26 cellular contexts compared by ENCODE assay signal in the genomic region with DNA sequence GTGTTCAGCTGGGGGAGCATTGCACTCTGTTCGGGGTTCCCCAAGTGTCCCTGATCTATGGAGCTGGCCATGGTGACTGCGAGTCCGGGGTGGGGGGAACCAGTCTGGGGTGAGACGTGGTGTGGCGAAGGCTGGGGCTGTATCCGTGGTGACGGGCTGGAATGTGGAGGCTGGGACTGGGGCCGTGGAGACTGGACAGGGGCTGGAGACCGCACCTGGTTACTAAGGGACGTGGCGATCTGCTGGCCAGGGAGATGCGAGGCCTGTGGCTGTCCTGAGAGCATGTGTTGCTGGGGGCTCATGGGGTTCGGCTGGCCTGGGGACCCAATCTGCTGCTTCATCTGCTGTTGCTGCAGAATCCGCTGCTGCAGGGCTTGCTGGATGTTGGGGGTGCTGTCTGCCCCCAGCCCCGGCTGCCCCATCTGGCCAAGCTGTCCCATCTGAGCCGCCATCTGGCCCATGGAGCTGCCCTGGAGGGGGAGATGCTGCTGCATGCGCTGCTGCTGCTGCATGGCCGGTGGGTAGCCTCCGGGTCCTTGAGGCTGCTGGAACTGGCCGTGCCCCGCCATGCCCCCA. TPM values are rescaled to one million over a fixed set of nuclear protein-coding genes. Genes with fewer than 3 reads are reported as not detected.
DNase-seq lines count a peak whose midpoint lies in the region; ATAC-seq, FAIRE-seq and TF ChIP-seq lines count a peak whose summit lies in the region.
"Had no signal": no experiment of that assay in that cellular context is flagged by ENCODE, and none has a peak within 500 bp of the region (broad histone marks: within the 10 kb centered on the region; RNA-seq: fewer than 3 reads in every experiment).

No MANE protein-coding gene starts in this region.

- peak overlapping the region; percentile 74 for H3K27ac Mint-ChIP-seq in activated naive CD4-positive, alpha-beta T cell treated with anti-CD3 and anti-CD28 coated beads, Interleukin-2, amount 50 U/mL, for 24 hours
- peak overlapping the region; percentile 98 for H3K27ac Mint-ChIP-seq in glutamatergic neuron (ENCODE audit: unreplicated experiment)
- H3K27ac Mint-ChIP-seq in stimulated activated naive B cell treated with anti-CD40 and anti-IgM and Interleukin-4, amounts not matched to agents 10 μg/mL and 1 μg/mL and 100 μg/mL, for 72 hours: peak overlapping the region; percentile 90

- FAIRE-seq in HTR-8/SVneo (lab: Jason Lieb, UNC): no peak
- FAIRE-seq: A204.1, GM12878, GM19239 had no signal

- peaks cover 9% of the 10 kb centered on the region for H3K36me3 Mint-ChIP-seq in activated naive CD4-positive, alpha-beta T cell treated with anti-CD3 and anti-CD28 coated beads, Interleukin-2, amount 50 U/mL, for 24 hours
- peaks cover 5% of the 10 kb centered on the region for H3K36me3 Mint-ChIP-seq in glutamatergic neuron (ENCODE audit: unreplicated experiment)
- H3K36me3 Mint-ChIP-seq in stimulated activated naive B cell treated with anti-CD40 and anti-IgM and Interleukin-4, amounts not matched to agents 10 μg/mL and 1 μg/mL and 100 μg/mL, for 72 hours: peaks cover 39 to 58% of the 10 kb centered on the region in 2 donors

- no peak for DNase-seq in activated naive CD4-positive, alpha-beta T cell (lab: John Stamatoyannopoulos, UW)
- DNase-seq in NCI-H524 (lab: John Stamatoyannopoulos, UW) (peak; percentile 70 to 92), glutamatergic neuron (peak; percentile 78), HTR-8/SVneo (ENCODE audit: insufficient read length, low spot score) (no peak), NCI-H1092 (lab: John Stamatoyannopoulos, UW) (no peak)
- no peak for DNase-seq in stimulated activated naive B cell treated with anti-CD40 and anti-IgM and Interleukin-4, amounts not matched to agents 10 μg/mL and 1 μg/mL and 100 μg/mL, for 72 hours
- DNase-seq: BE2C; CD4-positive, CD25-positive, alpha-beta regulatory T cell; COR-L47; DMS153; GDM1; HCEC 1CT; Kasumi-1; MG63; NCI-H1048; NCI-H1436 treated with DMSO at 0.1 percent for 48 hours; NCI-H2081; NCI-H2171 treated with DMSO at 0.1 percent for 48 hours; NCI-H446 treated with DMSO at 0.1 percent for 48 hours; NCI-H748 treated with DMSO at 0.1 percent for 48 hours; NK-92 treated with Interleukin-12 subunit alpha and Interleukin-12 subunit beta, amount 100 ng/mL, for 24 hours had no signal

- H3K4me3 Mint-ChIP-seq in activated naive CD4-positive, alpha-beta T cell treated with anti-CD3 and anti-CD28 coated beads, Interleukin-2, amount 50 U/mL, for 24 hours: no peak overlapping the region
- peak overlapping the region; percentile 34 for H3K4me3 Mint-ChIP-seq in glutamatergic neuron (ENCODE audit: unreplicated experiment)
- H3K4me3 Mint-ChIP-seq in stimulated activated naive B cell treated with anti-CD40 and anti-IgM and Interleukin-4, amounts not matched to agents 10 μg/mL and 1 μg/mL and 100 μg/mL, for 72 hours: no peak overlapping the region

- H3K27me3 Mint-ChIP-seq in activated naive CD4-positive, alpha-beta T cell treated with anti-CD3 and anti-CD28 coated beads, Interleukin-2, amount 50 U/mL, for 24 hours: no peaks in the 10 kb centered on the region
- H3K27me3 Mint-ChIP-seq in glutamatergic neuron (ENCODE audit: unreplicated experiment): peaks cover 27% of the 10 kb centered on the region
- H3K27me3 Mint-ChIP-seq in stimulated activated naive B cell treated with anti-CD40 and anti-IgM and Interleukin-4, amounts not matched to agents 10 μg/mL and 1 μg/mL and 100 μg/mL, for 72 hours: no peaks in the 10 kb centered on the region
- H3K27me3 Mint-ChIP-seq: CD4-positive, CD25-positive, alpha-beta regulatory T cell had no signal

- no peak for ATAC-seq in stimulated activated naive B cell treated with anti-CD40 and anti-IgM and Interleukin-4, amounts not matched to agents 10 μg/mL and 1 μg/mL and 100 μg/mL, for 72 hours (replicated peaks)
- no peak for ATAC-seq in HG02610 (IDR thresholded peaks at IDR 0.05; ENCODE audit: unreplicated experiment)
- ATAC-seq: GM12878 had no signal

- TF ChIP-seq CTCF in glutamatergic neuron (IDR thresholded peaks at IDR 0.05; ENCODE audit: partially characterized antibody, unreplicated experiment): no peak

- no peaks in the 10 kb centered on the region for H3K4me1 Mint-ChIP-seq in activated naive CD4-positive, alpha-beta T cell treated with anti-CD3 and anti-CD28 coated beads, Interleukin-2, amount 50 U/mL, for 24 hours
- peaks cover 37% of the 10 kb centered on the region for H3K4me1 Mint-ChIP-seq in glutamatergic neuron (ENCODE audit: low read depth, unreplicated experiment)
- H3K4me1 Mint-ChIP-seq in stimulated activated naive B cell treated with anti-CD40 and anti-IgM and Interleukin-4, amounts not matched to agents 10 μg/mL and 1 μg/mL and 100 μg/mL, for 72 hours: peaks cover 8 to 14% of the 10 kb centered on the region in 2 donors

- H3K9me3 Mint-ChIP-seq in activated naive CD4-positive, alpha-beta T cell treated with anti-CD3 and anti-CD28 coated beads, Interleukin-2, amount 50 U/mL, for 24 hours: no peaks in the 10 kb centered on the region
- H3K9me3 Mint-ChIP-seq in glutamatergic neuron (ENCODE audit: unreplicated experiment): peaks cover 20% of the 10 kb centered on the region
- peaks cover 0 to 2% of the 10 kb centered on the region in 2 donors for H3K9me3 Mint-ChIP-seq in stimulated activated naive B cell treated with anti-CD40 and anti-IgM and Interleukin-4, amounts not matched to agents 10 μg/mL and 1 μg/mL and 100 μg/mL, for 72 hours
- H3K9me3 Mint-ChIP-seq: CD4-positive, CD25-positive, alpha-beta regulatory T cell had no signal

RNA-seq across cellular contexts. Expression of gene TRAP1, which starts 10.6 kb away (rescaled TPM):
- total RNA-seq in glutamatergic neuron (ENCODE audit: unreplicated experiment): 97.3 TPM

Comparison
In these comparisons a context has a peak if more than half of its experiments do, and no peak if none do; other contexts are left out.
1. DNase-seq: peak in NCI-H524 (2 of 2) and glutamatergic neuron (single experiment); none in activated naive CD4-positive, alpha-beta T cell (0 of 4), stimulated activated naive B cell treated with anti-CD40 and anti-IgM and Interleukin-4, amounts not matched to agents 10 μg/mL and 1 μg/mL and 100 μg/mL, for 72 hours (single experiment), HTR-8/SVneo (single experiment) and NCI-H1092 (single experiment).
2. Peak in every context shown above with its lines, with median percentiles within 50 percentile points of each other: H3K27ac Mint-ChIP-seq.